ENCODE assay signal across 10 cellular contexts in genomic region chr10:71270301-71270777, GRCh38. TPM values are rescaled to one million over a fixed set of nuclear protein-coding genes. Genes with fewer than 3 reads are reported as not detected.
DNase-seq lines count a peak whose midpoint lies in the region; ATAC-seq, FAIRE-seq and TF ChIP-seq lines count a peak whose summit lies in the region.
"Had no signal": no experiment of that assay in that cellular context is flagged by ENCODE, and none has a peak within 500 bp of the region (broad histone marks: within the 10 kb centered on the region; RNA-seq: fewer than 3 reads in every experiment).

No MANE protein-coding gene starts in this region.

- TF ChIP-seq RAD21 in HepG2 (CRISPR knock-in tag; IDR thresholded peaks at IDR 0.05), result no peak

- no peaks in the 10 kb centered on the region for H3K9me2 ChIP-seq in Karpas-422 (replicated peaks; ENCODE audit: insufficient read depth, low read length)

- H3K4me3 ChIP-seq in Karpas-422 (ENCODE audit: low read length), result no peak overlapping the region
- H3K4me3 ChIP-seq in coronary artery, result no peak overlapping the region
- H3K4me3 ChIP-seq in HepG2 (replicated peaks in 1 of 3; ENCODE audit: insufficient read depth in 1 of 3, low read depth in 2 of 3, low read length in 3 of 3), result no peak overlapping the region
- H3K4me3 ChIP-seq in testis, result no peak overlapping the region

- TF ChIP-seq EP300 in HepG2 (IDR thresholded peaks at IDR 0.05; ENCODE audit: low read depth in 2 of 2, low read length in 2 of 2) (no peak), HepG2 (CRISPR knock-in tag; IDR thresholded peaks at IDR 0.05; ENCODE audit: borderline replicate concordance) (no peak)

- POLR2A ChIA-PET in RWPE1 (lab: Yijun Ruan, JAX; ENCODE audit: low non-redundant PET), result no interaction called here
- POLR2A ChIA-PET in HepG2 (lab: Yijun Ruan, JAX), result no interaction called here

- CTCF ChIA-PET in RWPE1 (lab: Yijun Ruan, JAX) (interaction anchor here (0.5 to 1.9 kb wide), 31 partner anchors 9 to 1267 kb away, joined by 3 to 9 read pairs (median 3); partner anchors contain the start of gene PCBD1), HepG2 (lab: Yijun Ruan, JAX; ENCODE audit: low intra/inter-chr PET ratio, low total read pairs) (interaction anchor here (1.1 kb wide), 1 partner anchor 14 kb away, joined by 4 read pairs; no protein-coding TSS in a partner anchor)

- H3K27ac ChIP-seq in Karpas-422 (ENCODE audit: low read length) (no peak overlapping the region), RWPE1 (peak overlapping the region; percentile 85), coronary artery (no peak overlapping the region), HepG2 (ENCODE audit: extremely low read length, insufficient read depth, low read length) (no peak overlapping the region), testis (no peak overlapping the region)

- H3K27me3 ChIP-seq in Karpas-422 (ENCODE audit: low read length) (no peaks in the 10 kb centered on the region), HepG2 (ENCODE audit: control insufficient read depth in 1 of 2, insufficient read depth in 2 of 2, low read length in 2 of 2) (peaks cover 3 to 10% of the 10 kb centered on the region in 2 experiments; a peak in 2 of 5 replicates), testis (no peaks in the 10 kb centered on the region)

- FAIRE-seq in HepG2 (lab: Jason Lieb, UNC), result peak; percentile 68
- FAIRE-seq: A204.1 had no signal

- H3K9ac ChIP-seq in Karpas-422 (ENCODE audit: low read length), result no peak overlapping the region
- H3K9ac ChIP-seq in HepG2 (ENCODE audit: insufficient read depth, low read depth, low read length), result no peak overlapping the region

- intact Hi-C loops in HepG2 (cut with micrococcal nuclease; ENCODE audit: unreplicated experiment), result no loop called here
- intact Hi-C loops in testis (cut with DNase I; ENCODE audit: low total_unique reads), result loop anchor here (10.0 kb wide), 1 partner anchor 346 kb away; no protein-coding TSS in a partner anchor

- H4K20me1 ChIP-seq in Karpas-422 (ENCODE audit: insufficient read depth, low read depth, low read length), result no peaks in the 10 kb centered on the region
- H4K20me1 ChIP-seq in HepG2 (ENCODE audit: insufficient read depth, low read length), result no peaks in the 10 kb centered on the region

- H3K4me2 ChIP-seq in Karpas-422 (ENCODE audit: low read depth, low read length, poor library complexity, severe bottlenecking), result no peak overlapping the region
- H3K4me2 ChIP-seq in HepG2 (ENCODE audit: low read depth, low read length), result no peak overlapping the region

- no TSS peak for BruUV-seq in HepG2 (replicated peaks; lab: Mats Ljungman, UMichigan)

- no peaks in the 10 kb centered on the region for H3K79me2 ChIP-seq in Karpas-422 (ENCODE audit: low read length)
- H3K79me2 ChIP-seq in HepG2 (ENCODE audit: insufficient read depth, low read length), result no peaks in the 10 kb centered on the region

- H3K9me3 ChIP-seq in Karpas-422 (ENCODE audit: low read length), result no peaks in the 10 kb centered on the region
- H3K9me3 ChIP-seq in HepG2 (ENCODE audit: low read length), result no peaks in the 10 kb centered on the region
- no peaks in the 10 kb centered on the region for H3K9me3 ChIP-seq in testis

- TF ChIP-seq POLR2A in HepG2 (IDR thresholded peaks at IDR 0.05; ENCODE audit: insufficient read depth in 1 of 2, low read depth in 2 of 2, low read length in 2 of 2) (no peak), testis (IDR thresholded peaks at IDR 0.05) (no peak)

- H3K4me1 ChIP-seq in Karpas-422 (ENCODE audit: low read length), result no peaks in the 10 kb centered on the region; the same call in 1 of the 2 replicates
- H3K4me1 ChIP-seq in HepG2 (ENCODE audit: insufficient read depth, low read length), result peaks cover 13% of the 10 kb centered on the region
- peaks cover 22% of the 10 kb centered on the region for H3K4me1 ChIP-seq in testis

- H3K36me3 ChIP-seq in Karpas-422 (ENCODE audit: insufficient read depth, low read length) (no peaks in the 10 kb centered on the region), HepG2 (replicated peaks in 1 of 2; ENCODE audit: control insufficient read depth in 1 of 2, insufficient read depth in 2 of 2, low read length in 2 of 2) (no peaks in the 10 kb centered on the region), testis (ENCODE audit: low read depth, missing control alignments) (no peaks in the 10 kb centered on the region)

- H2AFZ ChIP-seq in Karpas-422 (ENCODE audit: low read length) (no peak overlapping the region), HepG2 (ENCODE audit: low read length) (no peak overlapping the region)

- TF ChIP-seq CTCF in RWPE1 (conservative IDR thresholded peaks at IDR 0.05; ENCODE audit: low read depth), result peak; percentile 67
- peak; percentile 27 for TF ChIP-seq CTCF in coronary artery (IDR thresholded peaks at IDR 0.05)
- peak; percentile 67 for TF ChIP-seq CTCF in HepG2 (CRISPR knock-in tag; IDR thresholded peaks at IDR 0.05)
- TF ChIP-seq CTCF in testis (IDR thresholded peaks at IDR 0.05), result peak in 2 of 3 experiments; percentile 28 to 54

- peak; percentile 77 for ATAC-seq in HepG2

- in situ Hi-C loops in HepG2 (cut with HindIII; ENCODE audit: extremely low pct_ligation_motif_present, low pct_unique_long_range_greater_than_20kb), result no loop called here

- 17% methylated on average over 6 of the region's 7 CpGs for WGBS in HepG2 (ENCODE audit: low lambda C conversion rate)
- 61 to 63% methylated on average over 7 of the region's 7 CpGs for WGBS in testis, 2 donors

- DNase-seq in DMS 273 (lab: John Stamatoyannopoulos, UW; ENCODE audit: unreplicated experiment), result peak; percentile 87
- no peak for DNase-seq in DMS 273 treated with DMSO at 0.1 percent for 48 hours (lab: John Stamatoyannopoulos, UW)
- peak; percentile 89 for DNase-seq in Karpas-422
- DNase-seq in RWPE1 (ENCODE audit: low spot score), result peak; percentile 74
- no peak for DNase-seq in coronary artery (ENCODE audit: low spot score)
- DNase-seq in HepG2 (ENCODE audit: low spot score), result peak; percentile 56
- peak; percentile 85 for DNase-seq in testis
- no peak for DNase-seq in effector CD8-positive, alpha-beta T cell (lab: John Stamatoyannopoulos, UW)

TF ChIP-seq in HepG2, 621 proteins besides CTCF, POLR2A, EP300 and RAD21 (continues in another document):
- no peak for TF ChIP-seq AKAP8 (CRISPR knock-in tag; IDR thresholded peaks at IDR 0.05)

RNA-seq across cellular contexts. Expression of gene SLC29A3, which starts 48.7 kb away (rescaled TPM):
- total RNA-seq in Karpas-422 (2014; rRNA removed; shearing (Covaris generic); ENCODE audit: low replicate concordance), result 3.4 and 3.5 TPM in 2 replicates
- total RNA-seq in HepG2 (2016; rRNA removed; fragmentation: Illumina TruSeq; extraction: Trizol), result 5.3 and 8.6 TPM in 2 replicates
- total RNA-seq in HepG2 (2016; cell fraction: cytosol; rRNA removed; fragmentation: Illumina TruSeq; extraction: Trizol; ENCODE audit: low read depth), result 3.3 and 4.1 TPM in 2 replicates
- 5.0 and 9.4 TPM in 2 replicates for total RNA-seq in HepG2 (2016; cell fraction: insoluble cytoplasmic fraction; rRNA removed; fragmentation: Illumina TruSeq; extraction: Trizol)
- 6.3 and 7.6 TPM in 2 replicates for total RNA-seq in HepG2 (2016; cell fraction: membrane; rRNA removed; fragmentation: Illumina TruSeq; extraction: Trizol)
- 9.6 and 10.1 TPM in 2 replicates for total RNA-seq in HepG2 (2016; cell fraction: nucleus; rRNA removed; fragmentation: Illumina TruSeq; extraction: Trizol)
- polyA plus RNA-seq in HepG2 (2011; rRNA removed), result 11.8 and 14.4 TPM in 2 replicates
- 11.4 and 13.2 TPM in 2 replicates for polyA plus RNA-seq in HepG2 (2011; cell fraction: cytosol; rRNA removed)
- 10.9 and 11.3 TPM in 2 replicates for polyA plus RNA-seq in HepG2 (2011; cell fraction: nucleus; rRNA removed)
- 13.5 and 17.5 TPM in 2 replicates for polyA plus RNA-seq in HepG2 (2012)
- polyA plus RNA-seq in HepG2 (2016; cell fraction: cytosol; fragmentation: Illumina TruSeq; extraction: Trizol; ENCODE audit: low read depth), result 5.1 and 5.8 TPM in 2 replicates
- 6.5 and 10.2 TPM in 2 replicates for polyA plus RNA-seq in HepG2 (2016; cell fraction: insoluble cytoplasmic fraction; fragmentation: Illumina TruSeq; extraction: Trizol; ENCODE audit: low read depth)
- 8.9 and 9.6 TPM in 2 replicates for polyA plus RNA-seq in HepG2 (2016; cell fraction: membrane; fragmentation: Illumina TruSeq; extraction: Trizol; ENCODE audit: low read depth)
- polyA plus RNA-seq in HepG2 (2016; cell fraction: nucleus; fragmentation: Illumina TruSeq; extraction: Trizol; ENCODE audit: insufficient read depth, low read depth), result 19.0 and 21.6 TPM in 2 replicates
- polyA minus RNA-seq in HepG2 (2011; rRNA and poly(A)+ RNA removed; ENCODE audit: low replicate concordance), result 18.5 and 33.8 TPM in 2 replicates
- 8.6 and 10.2 TPM in 2 replicates for polyA minus RNA-seq in HepG2 (2011; cell fraction: cytosol; rRNA and poly(A)+ RNA removed)
- 11.1 and 12.4 TPM in 2 replicates for polyA minus RNA-seq in HepG2 (2011; cell fraction: nucleus; rRNA and poly(A)+ RNA removed)
- total RNA-seq in testis, result 10 to 100 TPM; 10.7 to 14.0 TPM
- polyA plus RNA-seq in testis (ENCODE audit: insufficient read depth, low read depth, low replicate concordance), result 12.7 TPM

RNA-seq across cellular contexts. Expression of gene UNC5B, which starts 58.0 kb away (rescaled TPM):
- total RNA-seq in Karpas-422 (2014; rRNA removed; shearing (Covaris generic); ENCODE audit: low replicate concordance), result not detected in 2 replicates
- total RNA-seq in HepG2 (2016; rRNA removed; fragmentation: Illumina TruSeq; extraction: Trizol), result 0.07 TPM in 1 of 2 replicates, not detected in the other
- total RNA-seq in HepG2 (2016; cell fraction: cytosol; rRNA removed; fragmentation: Illumina TruSeq; extraction: Trizol; ENCODE audit: low read depth), result not detected in 2 replicates
- 0.04 TPM in 1 of 2 replicates, not detected in the other for total RNA-seq in HepG2 (2016; cell fraction: insoluble cytoplasmic fraction; rRNA removed; fragmentation: Illumina TruSeq; extraction: Trizol)
- total RNA-seq in HepG2 (2016; cell fraction: membrane; rRNA removed; fragmentation: Illumina TruSeq; extraction: Trizol), result not detected in 2 replicates
- 0.06 TPM in 2 replicates for total RNA-seq in HepG2 (2016; cell fraction: nucleus; rRNA removed; fragmentation: Illumina TruSeq; extraction: Trizol)
- 0.07 and 0.13 TPM in 2 replicates for polyA plus RNA-seq in HepG2 (2011; rRNA removed)
- polyA plus RNA-seq in HepG2 (2011; cell fraction: cytosol; rRNA removed), result 0.05 and 0.08 TPM in 2 replicates
- 0.21 and 0.24 TPM in 2 replicates for polyA plus RNA-seq in HepG2 (2011; cell fraction: nucleus; rRNA removed)
- polyA plus RNA-seq in HepG2 (2012), result 0.13 and 0.21 TPM in 2 replicates
- polyA plus RNA-seq in HepG2 (2016; cell fraction: cytosol; fragmentation: Illumina TruSeq; extraction: Trizol; ENCODE audit: low read depth), result not detected in 2 replicates
- polyA plus RNA-seq in HepG2 (2016; cell fraction: insoluble cytoplasmic fraction; fragmentation: Illumina TruSeq; extraction: Trizol; ENCODE audit: low read depth), result 0.04 TPM in 1 of 2 replicates, not detected in the other
- polyA plus RNA-seq in HepG2 (2016; cell fraction: membrane; fragmentation: Illumina TruSeq; extraction: Trizol; ENCODE audit: low read depth), result 0.02 TPM in 1 of 2 replicates, not detected in the other
- polyA plus RNA-seq in HepG2 (2016; cell fraction: nucleus; fragmentation: Illumina TruSeq; extraction: Trizol; ENCODE audit: insufficient read depth, low read depth), result 0.07 and 0.16 TPM in 2 replicates
- polyA minus RNA-seq in HepG2 (2011; rRNA and poly(A)+ RNA removed; ENCODE audit: low replicate concordance), result 0.38 and 7.2 TPM in 2 replicates
- polyA minus RNA-seq in HepG2 (2011; cell fraction: cytosol; rRNA and poly(A)+ RNA removed), result 0.10 TPM in 1 of 2 replicates, not detected in the other
- polyA minus RNA-seq in HepG2 (2011; cell fraction: nucleus; rRNA and poly(A)+ RNA removed), result 0.12 and 0.13 TPM in 2 replicates
- 10 to 100 TPM; 24.4 to 44.4 TPM for total RNA-seq in testis
- polyA plus RNA-seq in testis (ENCODE audit: insufficient read depth, low read depth, low replicate concordance), result 14.8 TPM
- total RNA-seq: activated naive CD4-positive, alpha-beta T cell treated with anti-CD3 and anti-CD28 coated beads, Interleukin-2, amount 50 U/mL, for 72 hours had no signal

Comparison
In these comparisons a context has a peak if more than half of its experiments do, and no peak if none do; other contexts are left out.
1. DNase-seq: peak in DMS 273 (single experiment), Karpas-422 (single experiment), RWPE1 (single experiment), HepG2 (single experiment) and testis (single experiment); none in DMS 273 treated with DMSO at 0.1 percent for 48 hours (single experiment), coronary artery (single experiment) and effector CD8-positive, alpha-beta T cell (single experiment).
2. RNA of gene UNC5B, which starts 58.0 kb away (total RNA-seq): 24.4 to 44.4 TPM in testis; 0.04 to 0.07 TPM in HepG2 and not detected in Karpas-422; every median in the first group is over 10 times any median in the second.
3. Peak in every context shown above with its lines, with median percentiles within 50 percentile points of each other: CTCF ChIP-seq.